9 cellular contexts compared by ENCODE assay signal in the genomic region with DNA sequence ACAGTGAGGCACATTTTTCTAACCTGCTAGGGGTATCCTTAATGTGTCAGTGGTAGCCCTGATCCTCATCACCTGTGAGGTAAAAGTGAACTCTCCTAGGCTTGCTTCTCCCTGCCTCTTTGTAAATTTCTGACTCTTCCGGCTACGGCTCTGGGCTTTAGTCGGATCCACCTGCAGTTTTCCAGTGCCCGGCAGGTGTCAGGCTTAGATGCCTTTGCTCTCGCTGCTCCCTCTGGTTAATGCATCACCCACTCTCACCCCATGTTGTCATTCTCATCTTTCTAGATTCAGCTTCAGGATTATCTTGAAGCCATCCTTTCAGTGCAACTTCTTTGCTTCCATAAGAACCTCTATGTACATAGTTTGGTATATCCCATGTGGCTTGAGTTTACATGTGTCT. TPM values are rescaled to one million over a fixed set of nuclear protein-coding genes. Genes with fewer than 3 reads are reported as not detected.
A peak's percentile ranks its signal among the peaks of the same experiment; 100 is the strongest.
DNase-seq lines count a peak whose midpoint lies in the region; TF ChIP-seq lines count a peak whose summit lies in the region.
"Had no signal": no experiment of that assay in that cellular context is flagged by ENCODE, and none has a peak within 500 bp of the region (broad histone marks: within the 10 kb centered on the region; RNA-seq: fewer than 3 reads in every experiment).

No MANE protein-coding gene starts in this region.

- no peak overlapping the region for H2BK5ac ChIP-seq in trophoblast cell (ENCODE audit: low read depth, low read length, poor library complexity)

- no peak overlapping the region for H3K18ac ChIP-seq in trophoblast cell (ENCODE audit: low read length)

- no peak overlapping the region for H3K27ac ChIP-seq in esophagus squamous epithelium
- H3K27ac ChIP-seq in trophoblast cell (ENCODE audit: low read depth, low read length): no peak overlapping the region
- H3K27ac ChIP-seq: upper lobe of left lung had no signal

- H3K4me2 ChIP-seq in trophoblast cell (ENCODE audit: low read length): no peak overlapping the region

- no peak overlapping the region for H3K14ac ChIP-seq in trophoblast cell (ENCODE audit: low read length)

- WGBS in esophagus squamous epithelium, 2 donors: 55 to 58% methylated on average over 5 of the region's 5 CpGs
- no CpG with 5 or more reads among the region's 5 CpGs for WGBS in trophoblast cell (ENCODE audit: extremely low coverage, insufficient coverage, insufficient read length)

- no peak for TF ChIP-seq POLR2A in esophagus squamous epithelium (IDR thresholded peaks at IDR 0.05)

- no peak overlapping the region for H3K4ac ChIP-seq in trophoblast cell (ENCODE audit: low read depth, low read length)

- TF ChIP-seq CTCF in esophagus squamous epithelium (IDR thresholded peaks at IDR 0.05): peak in 4 of 6 experiments; percentile 35 to 49 (median 42)

- H2AFZ ChIP-seq in trophoblast cell (ENCODE audit: insufficient read depth, low read length, poor library complexity): no peak overlapping the region

- no peaks in the 10 kb centered on the region for H3K9me3 ChIP-seq in esophagus squamous epithelium
- H3K9me3 ChIP-seq in trophoblast cell (ENCODE audit: insufficient read depth, low read depth, low read length): no peaks in the 10 kb centered on the region
- H3K9me3 ChIP-seq: upper lobe of left lung had no signal

- H3K4me3 ChIP-seq in H7 (ENCODE audit: insufficient read depth, low read depth, low read length) (no peak overlapping the region), esophagus squamous epithelium (no peak overlapping the region), trophoblast cell (ENCODE audit: low read depth, low read length) (no peak overlapping the region)
- H3K4me3 ChIP-seq: upper lobe of left lung had no signal

- H3K27me3 ChIP-seq in H7 (ENCODE audit: control insufficient read depth, insufficient read depth, low read length): no peaks in the 10 kb centered on the region
- H3K27me3 ChIP-seq in esophagus squamous epithelium: no peaks in the 10 kb centered on the region
- H3K27me3 ChIP-seq in trophoblast cell (ENCODE audit: insufficient read depth, low read length): no peaks in the 10 kb centered on the region
- H3K27me3 ChIP-seq: upper lobe of left lung had no signal

- peaks cover 8% of the 10 kb centered on the region for H3K79me2 ChIP-seq in trophoblast cell (ENCODE audit: control insufficient read depth, insufficient read depth, low read length, poor library complexity)

- H4K12ac ChIP-seq in trophoblast cell (ENCODE audit: low read depth, low read length): no peak overlapping the region

- H3K79me1 ChIP-seq in trophoblast cell (ENCODE audit: low read length): peaks cover 11% of the 10 kb centered on the region

- peaks cover 2% of the 10 kb centered on the region; the same call in 1 of the 2 replicates for H3K36me3 ChIP-seq in H7 (replicated peaks; ENCODE audit: control insufficient read depth, insufficient read depth, low read length)
- H3K36me3 ChIP-seq in esophagus squamous epithelium: peaks cover 0 to 33% (median 0%) of the 10 kb centered on the region in 3 donors
- H3K36me3 ChIP-seq in trophoblast cell (ENCODE audit: control insufficient read depth in 1 of 2, insufficient read depth in 2 of 2, low read length in 2 of 2): peaks cover 6% of the 10 kb centered on the region in 2 experiments

- no peak overlapping the region for H2BK120ac ChIP-seq in trophoblast cell (ENCODE audit: insufficient read depth, low read length, poor library complexity)

- H3K9ac ChIP-seq in trophoblast cell (ENCODE audit: low read length): no peak overlapping the region

- peaks cover 0 to 28% (median 5%) of the 10 kb centered on the region in 3 donors for H3K4me1 ChIP-seq in esophagus squamous epithelium
- peaks cover 0 to 4% of the 10 kb centered on the region in 2 experiments for H3K4me1 ChIP-seq in trophoblast cell (ENCODE audit: control insufficient read depth in 1 of 2, insufficient read depth in 2 of 2, low read length in 2 of 2)

- no peak overlapping the region for H4K8ac ChIP-seq in trophoblast cell (ENCODE audit: low read depth, low read length)

- H4K91ac ChIP-seq in trophoblast cell (ENCODE audit: low read depth, low read length): no peak overlapping the region

- no peak overlapping the region for H3K23ac ChIP-seq in trophoblast cell (ENCODE audit: low read length)

- H2AK5ac ChIP-seq in trophoblast cell (ENCODE audit: low read length): no peak overlapping the region

- no peak overlapping the region for H2BK12ac ChIP-seq in trophoblast cell (ENCODE audit: low read length)

- intact Hi-C loops in esophagus squamous epithelium (cut with DNase I): no loop called here

- DNase-seq in H7 (peak; percentile 63), NCI-H748 treated with DMSO at 0.1 percent for 48 hours (lab: John Stamatoyannopoulos, UW) (peak; percentile 25), esophagus squamous epithelium (lab: John Stamatoyannopoulos, UW) (no peak), trophoblast cell (peak; percentile 19 to 45), putamen (ENCODE audit: low spot score) (no peak)
- DNase-seq in activated effector memory CD4-positive, alpha-beta T cell treated with anti-CD3 and anti-CD28 coated beads, Interleukin-2, amount 50 U/mL, for 16 hours: no peak
- no peak for DNase-seq in activated naive CD4-positive, alpha-beta T cell (lab: John Stamatoyannopoulos, UW)
- DNase-seq: RPMI8226 had no signal

RNA-seq across cellular contexts. Expression of a gene that starts 3.6 kb away (rescaled TPM):
- total RNA-seq in H7 (2014; rRNA removed; shearing (Covaris generic)): 31.0 and 45.9 TPM in 2 replicates
- total RNA-seq in esophagus squamous epithelium: 10 to 100 TPM in 2 of 4 donors, 1 to 10 TPM in 2; 8.6 to 14.6 (median 11.2) TPM
- 29.5 and 30.9 TPM in 2 replicates for polyA plus RNA-seq in trophoblast cell (2013)

RNA-seq across cellular contexts. Expression of a gene that starts 57.4 kb away (rescaled TPM):
- 224 and 271 TPM in 2 replicates for total RNA-seq in H7 (2014; rRNA removed; shearing (Covaris generic))
- 10 to 100 TPM; 16.2 to 76.1 (median 37.8) TPM for total RNA-seq in esophagus squamous epithelium
- polyA plus RNA-seq in trophoblast cell (2013): 75.3 and 77.9 TPM in 2 replicates

Comparison
In these comparisons a context has a peak if more than half of its experiments do, and no peak if none do; other contexts are left out.
1. DNase-seq: peak in H7 (single experiment), NCI-H748 treated with DMSO at 0.1 percent for 48 hours (single experiment) and trophoblast cell (2 of 2); none in esophagus squamous epithelium (single experiment), activated effector memory CD4-positive, alpha-beta T cell treated with anti-CD3 and anti-CD28 coated beads, Interleukin-2, amount 50 U/mL, for 16 hours (single experiment), activated naive CD4-positive, alpha-beta T cell (0 of 4) and putamen (single experiment).